Comparison of ENCODE assay signal across 1 cellular context in genomic region chr5:6274846-6275543, GRCh38.
TF ChIP-seq lines count a peak whose summit lies in the region.

No MANE protein-coding gene starts in this region.

TF ChIP-seq in GM12878, 131 proteins besides CTCF, POLR2A, EP300 and RAD21 (continued from another document):
- TF ChIP-seq SIX5 (IDR thresholded peaks at IDR 0.05; ENCODE audit: low read depth, low read length, severe bottlenecking), result no peak
- no peak for TF ChIP-seq ZNF592 (IDR thresholded peaks at IDR 0.05)
TF ChIP-seq in GM12878: peak in this region for 31.
